ENCODE assay signal across 24 cellular contexts in genomic region chr1:43396059-43396458, GRCh38.
"Had no signal": no experiment of that assay in that cellular context is flagged by ENCODE, and none has a peak within 500 bp of the region (broad histone marks: within the 10 kb centered on the region; RNA-seq: fewer than 3 reads in every experiment).

No MANE protein-coding gene starts in this region.

- H3K27ac ChIP-seq: brain microvascular endothelial cell, sigmoid colon, testis, upper lobe of left lung, WERI-Rb-1 had no signal

- H3K9me3 ChIP-seq: sigmoid colon, testis, upper lobe of left lung had no signal

- H3K4me2 ChIP-seq: smooth muscle cell had no signal

- ATAC-seq: activated CD8-positive, alpha-beta T cell treated with anti-CD3 and anti-CD28 coated beads, Interleukin-2, amount 10 ng/mL, durations not matched to agents 7 days and 5 days; esophagus mucosa; left lobe of liver; naive thymus-derived CD4-positive, alpha-beta T cell; stimulated activated naive B cell treated with anti-CD40 and anti-IgM and Interleukin-4, amounts not matched to agents 10 μg/mL and 1 μg/mL and 100 μg/mL, for 72 hours had no signal

- H3K4me3 ChIP-seq: sigmoid colon, smooth muscle cell, testis, upper lobe of left lung had no signal

- H3K36me3 ChIP-seq: brain microvascular endothelial cell had no signal

- DNase-seq: activated CD4-positive, alpha-beta T cell treated with anti-CD3 and anti-CD28 coated beads for 1 hour; activated CD4-positive, alpha-beta T cell treated with anti-CD3 and anti-CD28 coated beads, Interleukin-2, amount 50 U/mL, for 1 hour; activated CD8-positive, alpha-beta T cell treated with anti-CD3 and anti-CD28 coated beads, Interleukin-2, amount 10 ng/mL, durations not matched to agents 7 days and 5 days; activated gamma-delta T cell; activated naive CD4-positive, alpha-beta T cell treated with anti-CD3 and anti-CD28 coated beads, Interleukin-2, amount 50 U/mL, for 16 hours; aorta; brain microvascular endothelial cell; caudate nucleus; effector memory CD4-positive, alpha-beta T cell; foreskin melanocyte; kidney; naive thymus-derived CD4-positive, alpha-beta T cell; occipital lobe; retina; sigmoid colon; stimulated activated CD4-positive, alpha-beta T cell treated with anti-CD3 and anti-CD28 coated beads, Interleukin-15, amount 100 ng/mL, for 24 hours; stimulated activated CD8-positive, alpha-beta memory T cell treated with anti-CD3 and anti-CD28 coated beads, Interleukin-4, amount 100 ng/mL, for 48 hours; stimulated activated naive B cell treated with anti-CD40 and anti-IgM and Interleukin-4, amounts not matched to agents 10 μg/mL and 1 μg/mL and 100 μg/mL, for 72 hours; testis; upper lobe of left lung; WERI-Rb-1 had no signal

- H3K27me3 ChIP-seq: brain microvascular endothelial cell, sigmoid colon, testis, upper lobe of left lung had no signal
